Comparison of ENCODE assay signal across 18 cellular contexts in genomic region chr13:80101040-80101439, GRCh38.
DNase-seq lines count a peak whose midpoint lies in the region; ATAC-seq, FAIRE-seq and TF ChIP-seq lines count a peak whose summit lies in the region.
"Had no signal": no experiment of that assay in that cellular context is flagged by ENCODE, and none has a peak within 500 bp of the region (broad histone marks: within the 10 kb centered on the region; RNA-seq: fewer than 3 reads in every experiment).

No MANE protein-coding gene starts in this region.

- CTCF ChIA-PET in MCF 10A (lab: Yijun Ruan, JAX) (no interaction called here), mammary epithelial cell (lab: Charles Lee; ENCODE audit: low non-redundant PET) (no interaction called here), Calu3 (lab: Charles Lee) (no interaction called here)

- H3K4me2 ChIP-seq in mammary epithelial cell (ENCODE audit: insufficient read depth, low read depth, low read length) (no peak overlapping the region), hepatocyte (no peak overlapping the region)
- H3K4me2 ChIP-seq: BLaER1 had no signal

- H2AFZ ChIP-seq in mammary epithelial cell (ENCODE audit: low read depth, low read length) (no peak overlapping the region), hepatocyte (no peak overlapping the region)

- H3K9me3 ChIP-seq in mammary epithelial cell (replicated peaks; ENCODE audit: insufficient read depth, low read length), result no peaks in the 10 kb centered on the region
- H3K9me3 ChIP-seq in hepatocyte (ENCODE audit: low read depth), result no peaks in the 10 kb centered on the region
- H3K9me3 ChIP-seq in small intestine (ENCODE audit: control insufficient read depth, low read depth), result no peaks in the 10 kb centered on the region
- H3K9me3 ChIP-seq: BLaER1 had no signal

- H3K79me2 ChIP-seq in mammary epithelial cell (ENCODE audit: insufficient read depth, low read length), result no peaks in the 10 kb centered on the region
- no peaks in the 10 kb centered on the region for H3K79me2 ChIP-seq in hepatocyte

- H3K4me3 Mint-ChIP-seq in MCF 10A (ENCODE audit: unreplicated experiment) (no peak overlapping the region), Calu3 (ENCODE audit: low read depth, unreplicated experiment) (no peak overlapping the region)
- H3K4me3 Mint-ChIP-seq: CD14-positive monocyte; CD4-positive, alpha-beta memory T cell had no signal

- no peaks in the 10 kb centered on the region for H3K9me2 ChIP-seq in hepatocyte (replicated peaks; ENCODE audit: insufficient read depth)

- no peak for DNase-seq in MCF 10A (ENCODE audit: unreplicated experiment)
- no peak for DNase-seq in mammary epithelial cell
- DNase-seq in brain microvascular endothelial cell, result peak; percentile 27
- peak; percentile 10 for DNase-seq in hepatocyte (ENCODE audit: low spot score)
- DNase-seq in small intestine, result peak; percentile 38
- DNase-seq in stimulated activated naive CD8-positive, alpha-beta T cell treated with anti-CD3 and anti-CD28 coated beads, Interleukin-15, Interleukin-2, amounts not matched to agents 100 U/mL and 50 U/mL, for 24 hours, result no peak
- no peak for DNase-seq in Calu3
- DNase-seq: 8988T; CD4-positive, alpha-beta memory T cell; DMS 273 treated with DMSO at 0.1 percent for 48 hours; DMS53; DND-41 had no signal

- intact Hi-C loops in MCF 10A (cut with micrococcal nuclease), result no loop called here
- intact Hi-C loops in mammary epithelial cell (cut with micrococcal nuclease), result no loop called here
- intact Hi-C loops in Calu3 (cut with micrococcal nuclease; ENCODE audit: unreplicated experiment), result no loop called here

- POLR2A ChIA-PET in MCF 10A (lab: Yijun Ruan, JAX), result no interaction called here

- no peak for FAIRE-seq in small intestine (lab: Jason Lieb, UNC)
- FAIRE-seq: GM12878, GM19239 had no signal

- H3K36me3 ChIP-seq in mammary epithelial cell (ENCODE audit: insufficient read depth, low read length) (no peaks in the 10 kb centered on the region), brain microvascular endothelial cell (replicated peaks) (no peaks in the 10 kb centered on the region), hepatocyte (replicated peaks; ENCODE audit: insufficient read depth, low read depth) (no peaks in the 10 kb centered on the region), small intestine (ENCODE audit: control insufficient read depth in 2 of 2, insufficient read depth in 2 of 2, low read length in 2 of 2) (no peaks in the 10 kb centered on the region)
- H3K36me3 ChIP-seq: BLaER1, HAP-1 had no signal

- H3K9me3 Mint-ChIP-seq in MCF 10A (ENCODE audit: unreplicated experiment), result no peaks in the 10 kb centered on the region
- no peaks in the 10 kb centered on the region for H3K9me3 Mint-ChIP-seq in Calu3 (ENCODE audit: low read depth, unreplicated experiment)

- WGBS in mammary epithelial cell (ENCODE audit: low coverage, missing lambda C conversion rate), result 98% methylated on average over 3 of the region's 3 CpGs
- WGBS in hepatocyte (ENCODE audit: low lambda C conversion rate, missing lambda C conversion rate), result 35% methylated on average over 3 of the region's 3 CpGs
- WGBS in small intestine, 3 donors, result 22 to 49% (median 24%) methylated on average over 3 of the region's 3 CpGs

- H3K9ac ChIP-seq in mammary epithelial cell (ENCODE audit: insufficient read depth, low read length), result no peak overlapping the region
- H3K9ac ChIP-seq: BLaER1 had no signal

- TF ChIP-seq CTCF in MCF 10A (IDR thresholded peaks at IDR 0.05; ENCODE audit: unreplicated experiment) (no peak), mammary epithelial cell (conservative IDR thresholded peaks at IDR 0.05 in 1 of 2, IDR thresholded peaks at IDR 0.05 in 1 of 2; ENCODE audit: extremely low read depth in 1 of 2, insufficient read depth in 1 of 2, low read depth in 1 of 2, low read length in 2 of 2) (no peak), brain microvascular endothelial cell (IDR thresholded peaks at IDR 0.05; ENCODE audit: low read depth, low read length, missing control alignments) (no peak), hepatocyte (IDR thresholded peaks at IDR 0.05; ENCODE audit: poor library complexity) (no peak), Calu3 (IDR thresholded peaks at IDR 0.05; ENCODE audit: unreplicated experiment) (no peak)

- dilution Hi-C loops in mammary epithelial cell (cut with HindIII; ENCODE audit: low sequenced_read_pairs), result no loop called here

- H3K27me3 ChIP-seq in mammary epithelial cell (ENCODE audit: insufficient read depth, low read length) (no peaks in the 10 kb centered on the region), brain microvascular endothelial cell (replicated peaks) (no peaks in the 10 kb centered on the region), hepatocyte (no peaks in the 10 kb centered on the region), small intestine (ENCODE audit: control insufficient read depth in 2 of 2, insufficient read depth in 2 of 2, low read length in 2 of 2) (no peaks in the 10 kb centered on the region)
- H3K27me3 ChIP-seq: BLaER1 had no signal

- peak overlapping the region; percentile 52 for H3K27ac Mint-ChIP-seq in MCF 10A (ENCODE audit: low read depth, unreplicated experiment)
- no peak overlapping the region for H3K27ac Mint-ChIP-seq in Calu3 (ENCODE audit: unreplicated experiment)
- H3K27ac Mint-ChIP-seq: CD14-positive monocyte; CD4-positive, alpha-beta memory T cell had no signal

- H3K4me3 ChIP-seq in mammary epithelial cell (replicated peaks in 1 of 3; ENCODE audit: insufficient read depth in 1 of 3, low read depth in 2 of 3, low read length in 3 of 3), result no peak overlapping the region
- H3K4me3 ChIP-seq in brain microvascular endothelial cell (ENCODE audit: low read depth, low read length), result no peak overlapping the region
- H3K4me3 ChIP-seq in hepatocyte, result no peak overlapping the region
- H3K4me3 ChIP-seq in small intestine (ENCODE audit: low read depth in 1 of 2, low read length in 2 of 2), result no peak overlapping the region
- H3K4me3 ChIP-seq: BLaER1, GM12878, HAP-1 had no signal

- H3K27ac ChIP-seq in mammary epithelial cell (ENCODE audit: insufficient read depth, low read depth, low read length) (no peak overlapping the region), brain microvascular endothelial cell (no peak overlapping the region), hepatocyte (no peak overlapping the region), small intestine (ENCODE audit: low read depth in 1 of 2, low read length in 1 of 2) (no peak overlapping the region)
- H3K27ac ChIP-seq: BLaER1 had no signal

- no peak for ATAC-seq in GM18502 (IDR thresholded peaks at IDR 0.05; ENCODE audit: poor library complexity, unreplicated experiment)
- no peak for ATAC-seq in stimulated activated naive CD8-positive, alpha-beta T cell treated with anti-CD3 and anti-CD28 coated beads, Interleukin-15, Interleukin-2, amounts not matched to agents 100 U/mL and 50 U/mL, for 24 hours
- ATAC-seq: GM12878 had no signal

- no peaks in the 10 kb centered on the region for H3K4me1 Mint-ChIP-seq in MCF 10A (ENCODE audit: insufficient read depth, unreplicated experiment)
- H3K4me1 Mint-ChIP-seq in Calu3 (ENCODE audit: low read depth, unreplicated experiment), result no peaks in the 10 kb centered on the region
- H3K4me1 Mint-ChIP-seq: CD14-positive monocyte; CD4-positive, alpha-beta memory T cell had no signal

- no peaks in the 10 kb centered on the region for H3K36me3 Mint-ChIP-seq in MCF 10A (ENCODE audit: insufficient read depth, unreplicated experiment)
- no peaks in the 10 kb centered on the region for H3K36me3 Mint-ChIP-seq in Calu3 (ENCODE audit: insufficient read depth, unreplicated experiment)
- H3K36me3 Mint-ChIP-seq: CD14-positive monocyte; CD4-positive, alpha-beta memory T cell had no signal

- H4K20me1 ChIP-seq in mammary epithelial cell (ENCODE audit: insufficient read depth, low read length) (no peaks in the 10 kb centered on the region), hepatocyte (ENCODE audit: insufficient read depth, poor library complexity, severe bottlenecking) (no peaks in the 10 kb centered on the region)
- H4K20me1 ChIP-seq: BLaER1 had no signal

- BruUV-seq in MCF 10A (replicated peaks; lab: Mats Ljungman, UMichigan) (no TSS peak), mammary epithelial cell (replicated peaks; lab: Mats Ljungman, UMichigan) (no TSS peak), Calu3 (replicated peaks; lab: Mats Ljungman, UMichigan) (no TSS peak)

- H3K27me3 Mint-ChIP-seq in MCF 10A (ENCODE audit: insufficient read depth, unreplicated experiment) (no peaks in the 10 kb centered on the region), Calu3 (ENCODE audit: unreplicated experiment) (no peaks in the 10 kb centered on the region)
- H3K27me3 Mint-ChIP-seq: CD4-positive, alpha-beta memory T cell had no signal

- in situ Hi-C loops in mammary epithelial cell (cut with MboI; ENCODE audit: low sequenced_read_pairs in 2 of 2), result no loop called here
- in situ Hi-C loops in brain microvascular endothelial cell (cut with HindIII; ENCODE audit: low pct_ligation_motif_present, low sequenced_read_pairs), result no loop called here

- no peaks in the 10 kb centered on the region for H3K4me1 ChIP-seq in mammary epithelial cell (ENCODE audit: insufficient read depth, low read length)
- no peaks in the 10 kb centered on the region for H3K4me1 ChIP-seq in hepatocyte (ENCODE audit: insufficient read depth)
- peaks cover 0 to 4% of the 10 kb centered on the region in 2 donors for H3K4me1 ChIP-seq in small intestine (ENCODE audit: control insufficient read depth in 2 of 2, insufficient read depth in 1 of 2, low read depth in 1 of 2, low read length in 1 of 2)
- H3K4me1 ChIP-seq: BLaER1 had no signal

Comparison
In these comparisons a context has a peak if more than half of its experiments do, and no peak if none do; other contexts are left out.
1. DNase-seq: peak in brain microvascular endothelial cell (single experiment), hepatocyte (single experiment) and small intestine (single experiment); none in MCF 10A (single experiment), mammary epithelial cell (single experiment), stimulated activated naive CD8-positive, alpha-beta T cell treated with anti-CD3 and anti-CD28 coated beads, Interleukin-15, Interleukin-2, amounts not matched to agents 100 U/mL and 50 U/mL, for 24 hours (single experiment) and Calu3 (single experiment).